16 cellular contexts compared by ENCODE assay signal in genomic region chr6:108163644-108164536, GRCh38. TPM values are rescaled to one million over a fixed set of nuclear protein-coding genes. Genes with fewer than 3 reads are reported as not detected.
DNase-seq lines count a peak whose midpoint lies in the region; ATAC-seq, FAIRE-seq and TF ChIP-seq lines count a peak whose summit lies in the region.
"Had no signal": no experiment of that assay in that cellular context is flagged by ENCODE, and none has a peak within 500 bp of the region (broad histone marks: within the 10 kb centered on the region; RNA-seq: fewer than 3 reads in every experiment).

No MANE protein-coding gene starts in this region.

- FAIRE-seq in GM12892 (lab: Jason Lieb, UNC) = no peak

- H3K4me3 ChIP-seq in Karpas-422 (ENCODE audit: low read length) (peak overlapping the region; percentile 43; the same call in 1 of the 2 replicates), endodermal cell (ENCODE audit: low read length) (no peak overlapping the region)
- H3K4me3 ChIP-seq: mucosa of descending colon had no signal

- TF ChIP-seq POLR2A in GM12892 (IDR thresholded peaks at IDR 0.05; ENCODE audit: low read depth, low read length) = no peak

- peak overlapping the region; percentile 28; the same call in 1 of the 2 replicates for H2AFZ ChIP-seq in Karpas-422 (ENCODE audit: low read length)

- H3K4me1 ChIP-seq in Karpas-422 (ENCODE audit: low read length) = peaks cover 9% of the 10 kb centered on the region
- peaks cover 16% of the 10 kb centered on the region for H3K4me1 ChIP-seq in endodermal cell (ENCODE audit: control insufficient read depth, insufficient read depth, low read length)

- no peak overlapping the region for H3K9ac ChIP-seq in Karpas-422 (ENCODE audit: low read length)
- no peak overlapping the region for H3K9ac ChIP-seq in endodermal cell (ENCODE audit: extremely low read depth, low read length, poor library complexity, severe bottlenecking)

- H3K9me3 ChIP-seq in Karpas-422 (ENCODE audit: low read length) = no peaks in the 10 kb centered on the region
- no peaks in the 10 kb centered on the region for H3K9me3 ChIP-seq in endodermal cell (ENCODE audit: control insufficient read depth, low read length)
- H3K9me3 ChIP-seq: mucosa of descending colon, thoracic aorta had no signal

- no peak overlapping the region for H3K27ac Mint-ChIP-seq in activated T-cell treated with anti-CD3 and anti-CD28 coated beads, Interleukin-2, amount 50 U/mL, for 24 hours
- H3K27ac Mint-ChIP-seq in endodermal cell = no peak overlapping the region
- H3K27ac Mint-ChIP-seq in stimulated activated effector memory CD8-positive, alpha-beta T cell treated with anti-CD3 and anti-CD28 coated beads, Interleukin-12 subunit alpha, Interleukin-12 subunit beta, amount 100 ng/mL, for 72 hours = no peak overlapping the region
- H3K27ac Mint-ChIP-seq: progenitor cell of endocrine pancreas had no signal

- H3K27me3 Mint-ChIP-seq in activated T-cell treated with anti-CD3 and anti-CD28 coated beads, Interleukin-2, amount 50 U/mL, for 4 hours (ENCODE audit: low read depth) = peaks cover 87% of the 10 kb centered on the region
- peaks cover 97% of the 10 kb centered on the region for H3K27me3 Mint-ChIP-seq in activated T-cell treated with anti-CD3 and anti-CD28 coated beads, Interleukin-2, amount 50 U/mL, for 24 hours
- peaks cover 99% of the 10 kb centered on the region for H3K27me3 Mint-ChIP-seq in endodermal cell (ENCODE audit: insufficient read depth)

- H3K27ac ChIP-seq in Karpas-422 (ENCODE audit: low read length) = no peak overlapping the region
- no peak overlapping the region for H3K27ac ChIP-seq in endodermal cell (ENCODE audit: low read depth, low read length)
- H3K27ac ChIP-seq: thoracic aorta had no signal

- no peaks in the 10 kb centered on the region for H3K36me3 Mint-ChIP-seq in activated T-cell treated with anti-CD3 and anti-CD28 coated beads, Interleukin-2, amount 50 U/mL, for 4 hours (ENCODE audit: insufficient read depth)
- no peaks in the 10 kb centered on the region for H3K36me3 Mint-ChIP-seq in activated T-cell treated with anti-CD3 and anti-CD28 coated beads, Interleukin-2, amount 50 U/mL, for 24 hours (ENCODE audit: low read depth)
- H3K36me3 Mint-ChIP-seq in endodermal cell (ENCODE audit: low read depth) = no peaks in the 10 kb centered on the region
- H3K36me3 Mint-ChIP-seq in stimulated activated effector memory CD8-positive, alpha-beta T cell treated with anti-CD3 and anti-CD28 coated beads, Interleukin-12 subunit alpha, Interleukin-12 subunit beta, amount 100 ng/mL, for 72 hours = peaks cover 11% of the 10 kb centered on the region

- H3K4me3 Mint-ChIP-seq in activated T-cell treated with anti-CD3 and anti-CD28 coated beads, Interleukin-2, amount 50 U/mL, for 4 hours = no peak overlapping the region
- H3K4me3 Mint-ChIP-seq in activated T-cell treated with anti-CD3 and anti-CD28 coated beads, Interleukin-2, amount 50 U/mL, for 24 hours = no peak overlapping the region
- peak overlapping the region; percentile 43 for H3K4me3 Mint-ChIP-seq in endodermal cell
- no peak overlapping the region for H3K4me3 Mint-ChIP-seq in stimulated activated effector memory CD8-positive, alpha-beta T cell treated with anti-CD3 and anti-CD28 coated beads, Interleukin-12 subunit alpha, Interleukin-12 subunit beta, amount 100 ng/mL, for 72 hours
- H3K4me3 Mint-ChIP-seq: central memory CD8-positive, alpha-beta T cell had no signal

- TF ChIP-seq CTCF in endodermal cell (conservative IDR thresholded peaks at IDR 0.05) = no peak

- peak overlapping the region; percentile 58 for H3K4me2 ChIP-seq in Karpas-422 (ENCODE audit: low read depth, low read length, poor library complexity, severe bottlenecking)

- H3K79me2 ChIP-seq in Karpas-422 (ENCODE audit: low read length) = no peaks in the 10 kb centered on the region

- DNase-seq in activated T-cell treated with anti-CD3 and anti-CD28 coated beads, Interleukin-2, amount 50 U/mL, for 4 hours = no peak
- DNase-seq in activated T-cell treated with anti-CD3 and anti-CD28 coated beads, Interleukin-2, amount 50 U/mL, for 24 hours = no peak
- DNase-seq in Karpas-422 = peak; percentile 62
- DNase-seq in endodermal cell = peak; percentile 61
- no peak for DNase-seq in stimulated activated effector memory CD8-positive, alpha-beta T cell treated with anti-CD3 and anti-CD28 coated beads, Interleukin-12 subunit alpha, Interleukin-12 subunit beta, amount 100 ng/mL, for 72 hours (ENCODE audit: low spot score in 2 of 2)
- DNase-seq in GM12892 (ENCODE audit: insufficient read length) = no peak
- no peak for DNase-seq in NCI-H128 (lab: John Stamatoyannopoulos, UW; ENCODE audit: unreplicated experiment)
- DNase-seq in stimulated activated CD4-positive, alpha-beta T cell treated with anti-CD3 and anti-CD28 coated beads, Interleukin-12 subunit alpha, Interleukin-12 subunit beta, amount 100 ng/mL, for 4 hours = no peak
- DNase-seq: mucosa of descending colon; NCI-H2029 treated with DMSO at 0.1 percent for 48 hours; NK-92 treated with Interleukin-12 subunit alpha and Interleukin-12 subunit beta, amount 100 ng/mL, for 24 hours; T-helper 9 cell had no signal

- peak; percentile 12 to 25 for ATAC-seq in activated T-cell treated with anti-CD3 and anti-CD28 coated beads, Interleukin-2, amount 50 U/mL, for 4 hours
- peak; percentile 33 for ATAC-seq in stimulated activated effector memory CD8-positive, alpha-beta T cell treated with anti-CD3 and anti-CD28 coated beads, Interleukin-12 subunit alpha, Interleukin-12 subunit beta, amount 100 ng/mL, for 72 hours

- no peaks in the 10 kb centered on the region for H3K9me3 Mint-ChIP-seq in activated T-cell treated with anti-CD3 and anti-CD28 coated beads, Interleukin-2, amount 50 U/mL, for 4 hours
- H3K9me3 Mint-ChIP-seq in activated T-cell treated with anti-CD3 and anti-CD28 coated beads, Interleukin-2, amount 50 U/mL, for 24 hours = no peaks in the 10 kb centered on the region
- no peaks in the 10 kb centered on the region for H3K9me3 Mint-ChIP-seq in endodermal cell
- H3K9me3 Mint-ChIP-seq in stimulated activated effector memory CD8-positive, alpha-beta T cell treated with anti-CD3 and anti-CD28 coated beads, Interleukin-12 subunit alpha, Interleukin-12 subunit beta, amount 100 ng/mL, for 72 hours = no peaks in the 10 kb centered on the region
- H3K9me3 Mint-ChIP-seq: activated naive CD4-positive, alpha-beta T cell treated with anti-CD3 and anti-CD28 coated beads, Interleukin-2, amount 50 U/mL, for 72 hours; central memory CD8-positive, alpha-beta T cell had no signal

- 4% methylated on average over 24 to 41 of the region's 41 CpGs for WGBS in endodermal cell (ENCODE audit: insufficient coverage in 1 of 2, insufficient read length in 1 of 2), 2 experiments

- H4K20me1 ChIP-seq in Karpas-422 (ENCODE audit: insufficient read depth, low read depth, low read length) = no peaks in the 10 kb centered on the region

- H3K9me2 ChIP-seq in Karpas-422 (replicated peaks; ENCODE audit: insufficient read depth, low read length) = no peaks in the 10 kb centered on the region

- peaks cover 27% of the 10 kb centered on the region for H3K4me1 Mint-ChIP-seq in activated T-cell treated with anti-CD3 and anti-CD28 coated beads, Interleukin-2, amount 50 U/mL, for 4 hours (ENCODE audit: low read depth)
- peaks cover 40% of the 10 kb centered on the region for H3K4me1 Mint-ChIP-seq in activated T-cell treated with anti-CD3 and anti-CD28 coated beads, Interleukin-2, amount 50 U/mL, for 24 hours (ENCODE audit: low read depth)
- peaks cover 28% of the 10 kb centered on the region for H3K4me1 Mint-ChIP-seq in endodermal cell
- peaks cover 32% of the 10 kb centered on the region for H3K4me1 Mint-ChIP-seq in stimulated activated effector memory CD8-positive, alpha-beta T cell treated with anti-CD3 and anti-CD28 coated beads, Interleukin-12 subunit alpha, Interleukin-12 subunit beta, amount 100 ng/mL, for 72 hours

- H3K36me3 ChIP-seq in Karpas-422 (ENCODE audit: insufficient read depth, low read length) (no peaks in the 10 kb centered on the region), endodermal cell (ENCODE audit: control insufficient read depth, insufficient read depth, low read length) (no peaks in the 10 kb centered on the region)
- H3K36me3 ChIP-seq: thoracic aorta had no signal

- no peaks in the 10 kb centered on the region for H3K27me3 ChIP-seq in Karpas-422 (ENCODE audit: low read length)
- peaks cover 100% of the 10 kb centered on the region for H3K27me3 ChIP-seq in endodermal cell (ENCODE audit: control insufficient read depth, insufficient read depth, low read length, poor library complexity, severe bottlenecking)

RNA-seq across cellular contexts. Expression of gene NR2E1, which starts 1.9 kb away (rescaled TPM):
- not detected for total RNA-seq in activated T-cell treated with anti-CD3 and anti-CD28 coated beads, Interleukin-2, amount 50 U/mL, for 4 hours
- total RNA-seq in Karpas-422 (2014; rRNA removed; shearing (Covaris generic); ENCODE audit: low replicate concordance) = not detected in 2 replicates
- not detected for total RNA-seq in endodermal cell
- polyA plus RNA-seq in endodermal cell (2013, experiment 1 of 2) = 0.11 TPM
- 0.17 TPM for polyA plus RNA-seq in endodermal cell (2013, experiment 2 of 2)
- not detected for polyA plus RNA-seq in GM12892 (2012; ENCODE audit: missing spikeins)
- total RNA-seq: activated naive CD4-positive, alpha-beta T cell treated with anti-CD3 and anti-CD28 coated beads, Interleukin-2, amount 50 U/mL, for 72 hours; mucosa of descending colon; progenitor cell of endocrine pancreas; thoracic aorta had no signal

Comparison
In these comparisons a context has a peak if more than half of its experiments do, and no peak if none do; other contexts are left out.
1. DNase-seq: peak in Karpas-422 (single experiment) and endodermal cell (single experiment); none in activated T-cell treated with anti-CD3 and anti-CD28 coated beads, Interleukin-2, amount 50 U/mL, for 4 hours (single experiment), activated T-cell treated with anti-CD3 and anti-CD28 coated beads, Interleukin-2, amount 50 U/mL, for 24 hours (single experiment), stimulated activated effector memory CD8-positive, alpha-beta T cell treated with anti-CD3 and anti-CD28 coated beads, Interleukin-12 subunit alpha, Interleukin-12 subunit beta, amount 100 ng/mL, for 72 hours (0 of 2), GM12892 (single experiment), NCI-H128 (single experiment) and stimulated activated CD4-positive, alpha-beta T cell treated with anti-CD3 and anti-CD28 coated beads, Interleukin-12 subunit alpha, Interleukin-12 subunit beta, amount 100 ng/mL, for 4 hours (single experiment).